9 cellular contexts compared by ENCODE assay signal in the genomic region with DNA sequence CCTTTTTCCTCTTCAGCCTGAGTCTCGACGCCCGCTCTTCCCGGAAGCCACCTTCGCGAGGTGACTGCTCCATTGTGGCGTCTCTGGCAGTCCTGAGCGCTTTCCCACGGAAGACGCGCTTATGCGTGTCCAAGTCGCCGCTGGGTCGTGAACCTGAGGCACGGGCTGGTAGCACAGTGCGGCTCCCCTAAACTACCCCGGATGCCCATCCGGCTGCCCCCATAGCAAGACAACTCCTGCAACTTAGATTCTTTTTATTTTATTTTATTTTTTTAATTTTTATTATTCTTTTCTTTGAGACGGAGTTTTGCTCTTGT. TPM values are rescaled to one million over a fixed set of nuclear protein-coding genes. Genes with fewer than 3 reads are reported as not detected.
DNase-seq lines count a peak whose midpoint lies in the region; ATAC-seq and TF ChIP-seq lines count a peak whose summit lies in the region.
"Had no signal": no experiment of that assay in that cellular context is flagged by ENCODE, and none has a peak within 500 bp of the region (broad histone marks: within the 10 kb centered on the region; RNA-seq: fewer than 3 reads in every experiment).

No MANE protein-coding gene starts in this region.

- H3K4me3 ChIP-seq in right atrium auricular region: peak overlapping the region; percentile 56 to 61

- intact Hi-C loops in left colon (cut with DNase I, micrococcal nuclease): no loop called here

- H3K27ac ChIP-seq in right atrium auricular region: peak overlapping the region; percentile 80 to 87

- no peaks in the 10 kb centered on the region for H3K27me3 ChIP-seq in right atrium auricular region

- no peaks in the 10 kb centered on the region for H3K9me3 ChIP-seq in right atrium auricular region

- TF ChIP-seq CTCF in right atrium auricular region (IDR thresholded peaks at IDR 0.05): no peak

- no peaks in the 10 kb centered on the region for H3K36me3 ChIP-seq in right atrium auricular region

- H3K4me1 Mint-ChIP-seq in T-helper 2 cell treated with Interferon-gamma antibody and Interleukin-4, amounts not matched to agents 5 μg/mL and 100 μg/mL, for 36 hours (ENCODE audit: low read depth): peaks cover 18% of the 10 kb centered on the region
- peaks cover 23 to 46% of the 10 kb centered on the region in 2 donors for H3K4me1 Mint-ChIP-seq in stimulated activated naive B cell treated with anti-CD40 and anti-IgM and Interleukin-4, amounts not matched to agents 10 μg/mL and 1 μg/mL and 100 μg/mL, for 72 hours

- H3K36me3 Mint-ChIP-seq in T-helper 2 cell treated with Interferon-gamma antibody and Interleukin-4, amounts not matched to agents 5 μg/mL and 100 μg/mL, for 36 hours (ENCODE audit: low read depth): no peaks in the 10 kb centered on the region
- no peaks in the 10 kb centered on the region for H3K36me3 Mint-ChIP-seq in stimulated activated naive B cell treated with anti-CD40 and anti-IgM and Interleukin-4, amounts not matched to agents 10 μg/mL and 1 μg/mL and 100 μg/mL, for 72 hours

- peak; percentile 30 for ATAC-seq in GM21786 (IDR thresholded peaks at IDR 0.05; ENCODE audit: unreplicated experiment)
- peak in 1 of 2 donors; percentile 0 for ATAC-seq in stimulated activated naive B cell treated with anti-CD40 and anti-IgM and Interleukin-4, amounts not matched to agents 10 μg/mL and 1 μg/mL and 100 μg/mL, for 72 hours (replicated peaks)
- no peak for ATAC-seq in left colon

- peaks cover 0 to 48% of the 10 kb centered on the region in 2 donors for H3K4me1 ChIP-seq in right atrium auricular region

- H3K9me3 Mint-ChIP-seq in T-helper 2 cell treated with Interferon-gamma antibody and Interleukin-4, amounts not matched to agents 5 μg/mL and 100 μg/mL, for 36 hours: no peaks in the 10 kb centered on the region
- no peaks in the 10 kb centered on the region for H3K9me3 Mint-ChIP-seq in stimulated activated naive B cell treated with anti-CD40 and anti-IgM and Interleukin-4, amounts not matched to agents 10 μg/mL and 1 μg/mL and 100 μg/mL, for 72 hours

- peak overlapping the region; percentile 75 for H3K27ac Mint-ChIP-seq in T-helper 2 cell treated with Interferon-gamma antibody and Interleukin-4, amounts not matched to agents 5 μg/mL and 100 μg/mL, for 36 hours
- peak overlapping the region; percentile 59 for H3K27ac Mint-ChIP-seq in stimulated activated naive B cell treated with anti-CD40 and anti-IgM and Interleukin-4, amounts not matched to agents 10 μg/mL and 1 μg/mL and 100 μg/mL, for 72 hours

- no peaks in the 10 kb centered on the region for H3K27me3 Mint-ChIP-seq in T-helper 2 cell treated with Interferon-gamma antibody and Interleukin-4, amounts not matched to agents 5 μg/mL and 100 μg/mL, for 36 hours (ENCODE audit: low read depth)
- no peaks in the 10 kb centered on the region for H3K27me3 Mint-ChIP-seq in stimulated activated naive B cell treated with anti-CD40 and anti-IgM and Interleukin-4, amounts not matched to agents 10 μg/mL and 1 μg/mL and 100 μg/mL, for 72 hours

- peak overlapping the region; percentile 89 for H3K4me3 Mint-ChIP-seq in T-helper 2 cell treated with Interferon-gamma antibody and Interleukin-4, amounts not matched to agents 5 μg/mL and 100 μg/mL, for 36 hours
- peak overlapping the region; percentile 86 for H3K4me3 Mint-ChIP-seq in stimulated activated naive B cell treated with anti-CD40 and anti-IgM and Interleukin-4, amounts not matched to agents 10 μg/mL and 1 μg/mL and 100 μg/mL, for 72 hours

- no peak for DNase-seq in T-helper 2 cell treated with Interferon-gamma antibody and Interleukin-4, amounts not matched to agents 5 μg/mL and 100 μg/mL, for 36 hours (ENCODE audit: low spot score)
- DNase-seq in right atrium auricular region (ENCODE audit: low spot score) (no peak), cerebellum (ENCODE audit: low spot score) (no peak), left colon (no peak), NCI-H226 (no peak), DMS53 (lab: John Stamatoyannopoulos, UW) (no peak)
- no peak for DNase-seq in stimulated activated naive B cell treated with anti-CD40 and anti-IgM and Interleukin-4, amounts not matched to agents 10 μg/mL and 1 μg/mL and 100 μg/mL, for 72 hours

RNA-seq across cellular contexts. Expression of a gene that starts 2.1 kb away (rescaled TPM):
- total RNA-seq in right atrium auricular region (1 to 10 TPM in 1 of 2 donors, under 1 TPM in 1; 0.59 to 1.2 TPM), cerebellum (not detected), left colon (100 to 1,000 TPM in 1 of 2 donors, 10 to 100 TPM in 1; 87.5 to 120 TPM)
- total RNA-seq: SK-MEL-5 had no signal

RNA-seq across cellular contexts. Expression of a gene that starts 7.2 kb away (rescaled TPM):
- 10 to 100 TPM; 28.3 to 29.1 TPM for total RNA-seq in right atrium auricular region
- total RNA-seq in cerebellum: 13.2 TPM
- total RNA-seq in left colon: 10 to 100 TPM; 15.1 to 15.5 TPM

RNA-seq across cellular contexts. Expression of a gene that starts 26.3 kb away (rescaled TPM):
- total RNA-seq in right atrium auricular region (10 to 100 TPM; 28.9 to 51.0 TPM), cerebellum (26.7 TPM), left colon (10 to 100 TPM; 23.9 to 45.9 TPM)

Comparison
In these comparisons a context has a peak if more than half of its experiments do, and no peak if none do; other contexts are left out.
1. RNA of a gene that starts 2.1 kb away (total RNA-seq): 87.5 to 120 TPM in left colon; 0.59 to 1.2 TPM in right atrium auricular region and not detected in cerebellum (single experiment); every median in the first group is over 10 times any median in the second.